ENCODE assay signal across 15 cellular contexts in genomic region chr2:69227717-69228116, GRCh38.
"Had no signal": no experiment of that assay in that cellular context is flagged by ENCODE, and none has a peak within 500 bp of the region (broad histone marks: within the 10 kb centered on the region; RNA-seq: fewer than 3 reads in every experiment).

No MANE protein-coding gene starts in this region.

- H3K9me3 Mint-ChIP-seq: activated naive CD8-positive, alpha-beta T cell treated with anti-CD3 and anti-CD28 coated beads, Interleukin-2, amount 10 ng/mL, durations not matched to agents 7 days and 5 days; activated T-helper 1 cell treated with anti-CD3 and anti-CD28 coated beads, Interleukin-12 subunit alpha, Interleukin-12 subunit beta, Interleukin-2, Interleukin-4 antibody, amounts not matched to agents 30 ng/mL and 10 ng/mL and 1 ng/mL, durations not matched to agents 14 hours and 24 hours and 36 hours; natural killer cell; stimulated activated effector memory CD8-positive, alpha-beta T cell treated with anti-CD3 and anti-CD28 coated beads, Interleukin-12 subunit alpha, Interleukin-12 subunit beta, amount 100 ng/mL, for 72 hours had no signal

- H3K79me2 ChIP-seq: parathyroid adenoma had no signal

- DNase-seq: activated CD4-positive, alpha-beta T cell treated with anti-CD3 and anti-CD28 coated beads, Interleukin-2, amount 50 U/mL, for 1 hour; activated CD8-positive, alpha-beta memory T cell treated with anti-CD3 and anti-CD28 coated beads for 24 hours; activated naive CD8-positive, alpha-beta T cell treated with anti-CD3 and anti-CD28 coated beads, Interleukin-2, amount 10 ng/mL, durations not matched to agents 7 days and 5 days; aorta; heart right ventricle; left lung; natural killer cell had no signal

- H3K4me3 Mint-ChIP-seq: activated naive CD8-positive, alpha-beta T cell treated with anti-CD3 and anti-CD28 coated beads, Interleukin-2, amount 10 ng/mL, durations not matched to agents 7 days and 5 days; activated T-helper 1 cell treated with anti-CD3 and anti-CD28 coated beads, Interleukin-12 subunit alpha, Interleukin-12 subunit beta, Interleukin-2, Interleukin-4 antibody, amounts not matched to agents 30 ng/mL and 10 ng/mL and 1 ng/mL, durations not matched to agents 14 hours and 24 hours and 36 hours; natural killer cell; stimulated activated effector memory CD8-positive, alpha-beta T cell treated with anti-CD3 and anti-CD28 coated beads, Interleukin-12 subunit alpha, Interleukin-12 subunit beta, amount 100 ng/mL, for 72 hours had no signal

- H3K27ac ChIP-seq: heart right ventricle, left lung, neutrophil, parathyroid adenoma, thoracic aorta had no signal

- H3K36me3 ChIP-seq: heart right ventricle, left lung, neutrophil had no signal

- FAIRE-seq: frontal cortex, keratinocyte had no signal

- H2AFZ ChIP-seq: parathyroid adenoma had no signal

- H3K27me3 ChIP-seq: heart right ventricle, left lung, neutrophil had no signal

- H3K4me1 Mint-ChIP-seq: activated naive CD8-positive, alpha-beta T cell treated with anti-CD3 and anti-CD28 coated beads, Interleukin-2, amount 10 ng/mL, durations not matched to agents 7 days and 5 days; natural killer cell; stimulated activated effector memory CD8-positive, alpha-beta T cell treated with anti-CD3 and anti-CD28 coated beads, Interleukin-12 subunit alpha, Interleukin-12 subunit beta, amount 100 ng/mL, for 72 hours had no signal

- H3K4me3 ChIP-seq: heart right ventricle, left lung, thoracic aorta had no signal

- H3K9ac ChIP-seq: parathyroid adenoma had no signal

- H3K9me3 ChIP-seq: left lung, neutrophil, thoracic aorta had no signal

- H3K27ac Mint-ChIP-seq: activated naive CD8-positive, alpha-beta T cell treated with anti-CD3 and anti-CD28 coated beads, Interleukin-2, amount 10 ng/mL, durations not matched to agents 7 days and 5 days; activated T-helper 1 cell treated with anti-CD3 and anti-CD28 coated beads, Interleukin-12 subunit alpha, Interleukin-12 subunit beta, Interleukin-2, Interleukin-4 antibody, amounts not matched to agents 30 ng/mL and 10 ng/mL and 1 ng/mL, durations not matched to agents 14 hours and 24 hours and 36 hours; natural killer cell; stimulated activated effector memory CD8-positive, alpha-beta T cell treated with anti-CD3 and anti-CD28 coated beads, Interleukin-12 subunit alpha, Interleukin-12 subunit beta, amount 100 ng/mL, for 72 hours had no signal

- ATAC-seq: activated CD4-positive, CD25-positive, alpha-beta regulatory T cell treated with anti-CD3 and anti-CD28 coated beads, Interleukin-2, amount 50 U/mL, for 24 hours; heart right ventricle; left lung; natural killer cell; stimulated activated effector memory CD8-positive, alpha-beta T cell treated with anti-CD3 and anti-CD28 coated beads, Interleukin-12 subunit alpha, Interleukin-12 subunit beta, amount 100 ng/mL, for 72 hours had no signal

- H3K36me3 Mint-ChIP-seq: activated naive CD8-positive, alpha-beta T cell treated with anti-CD3 and anti-CD28 coated beads, Interleukin-2, amount 10 ng/mL, durations not matched to agents 7 days and 5 days; natural killer cell; stimulated activated effector memory CD8-positive, alpha-beta T cell treated with anti-CD3 and anti-CD28 coated beads, Interleukin-12 subunit alpha, Interleukin-12 subunit beta, amount 100 ng/mL, for 72 hours had no signal
